In the genomic region with DNA sequence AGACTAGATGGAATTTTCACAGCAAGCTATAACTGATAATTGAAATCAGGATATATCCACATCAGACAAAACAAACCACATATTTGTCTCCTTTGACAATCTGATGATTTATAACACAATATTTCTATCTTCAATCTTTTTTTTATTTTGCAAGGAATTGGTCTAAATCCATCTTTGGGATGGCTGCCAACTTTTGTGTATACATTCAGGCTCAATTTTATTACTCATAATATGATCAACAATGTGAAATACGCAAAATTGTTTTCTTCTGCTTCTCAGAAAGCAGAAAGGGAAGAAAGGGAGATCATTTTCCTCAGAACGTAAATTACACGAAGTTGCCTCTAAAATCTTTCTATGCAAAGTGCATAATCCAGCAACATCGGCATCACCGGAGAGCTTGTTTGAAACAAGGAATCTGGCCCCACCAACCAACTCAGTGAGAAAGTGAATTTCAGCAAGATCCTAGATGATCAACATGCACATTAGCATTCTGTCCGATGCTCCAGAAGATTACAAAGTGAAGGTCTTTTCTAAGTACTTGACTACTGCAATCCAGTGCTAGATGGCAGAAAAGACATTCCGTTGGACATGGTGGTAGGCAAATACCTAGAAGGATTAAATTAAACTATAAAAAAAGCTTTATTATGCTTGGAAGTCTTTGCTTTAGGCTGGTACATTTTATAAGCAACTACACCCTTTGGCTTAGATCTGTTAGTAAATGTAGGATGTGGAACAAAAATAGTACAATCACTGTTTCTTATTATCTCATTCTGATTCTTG, we compare ENCODE assay signal across 15 cellular contexts.
DNase-seq lines count a peak whose midpoint lies in the region; ATAC-seq and TF ChIP-seq lines count a peak whose summit lies in the region.
"Had no signal": no experiment of that assay in that cellular context is flagged by ENCODE, and none has a peak within 500 bp of the region (broad histone marks: within the 10 kb centered on the region; RNA-seq: fewer than 3 reads in every experiment).

No MANE protein-coding gene starts in this region.

- DNase-seq in HCEC 1CT (peak; percentile 61), astrocyte of the hippocampus (ENCODE audit: low read depth, low spot score) (peak; percentile 28), inferior parietal cortex (ENCODE audit: extremely low spot score) (peak; percentile 25), suprapubic skin (ENCODE audit: low spot score in 2 of 2) (no peak), SHP77 (lab: John Stamatoyannopoulos, UW) (no peak), T-helper 1 cell (no peak), GM10266 (ENCODE audit: extremely low spot score) (no peak)
- DNase-seq: activated CD4-positive, alpha-beta memory T cell treated with anti-CD3 and anti-CD28 coated beads for 36 hours; central memory CD4-positive, alpha-beta T cell; midbrain; NCI-H1417 treated with DMSO at 0.1 percent for 48 hours; NCI-H446; Peyer's patch had no signal

- no peak for TF ChIP-seq EP300 in suprapubic skin (IDR thresholded peaks at IDR 0.05)

- no peak overlapping the region for H3K4me3 ChIP-seq in suprapubic skin
- H3K4me3 ChIP-seq: Peyer's patch had no signal

- H3K9me3 ChIP-seq in suprapubic skin: no peaks in the 10 kb centered on the region
- H3K9me3 ChIP-seq: Peyer's patch had no signal

- 39% methylated on average over 7 of the region's 7 CpGs for WGBS in suprapubic skin

- H3K27me3 ChIP-seq in suprapubic skin: no peaks in the 10 kb centered on the region
- H3K27me3 ChIP-seq: Peyer's patch had no signal

- TF ChIP-seq CTCF in suprapubic skin (IDR thresholded peaks at IDR 0.05) (no peak), GM10266 (IDR thresholded peaks at IDR 0.05; ENCODE audit: control insufficient read depth, insufficient read depth, low read depth, missing control alignments) (no peak)

- H3K4me1 ChIP-seq in suprapubic skin: peaks cover 24% of the 10 kb centered on the region
- H3K4me1 ChIP-seq: Peyer's patch had no signal

- no peak for ATAC-seq in HG03196 (IDR thresholded peaks at IDR 0.05; ENCODE audit: unreplicated experiment)

- peak overlapping the region; percentile 67 for H3K27ac ChIP-seq in suprapubic skin
- H3K27ac ChIP-seq: epithelial cell of prostate had no signal

- no peaks in the 10 kb centered on the region for H3K36me3 ChIP-seq in suprapubic skin
- H3K36me3 ChIP-seq: Peyer's patch had no signal

- no peak for TF ChIP-seq POLR2A in suprapubic skin (IDR thresholded peaks at IDR 0.05)

Comparison
In these comparisons a context has a peak if more than half of its experiments do, and no peak if none do; other contexts are left out.
1. DNase-seq: peak in HCEC 1CT (single experiment), astrocyte of the hippocampus (single experiment) and inferior parietal cortex (single experiment); none in suprapubic skin (0 of 2), SHP77 (0 of 2), T-helper 1 cell (0 of 5) and GM10266 (single experiment).